Comparison of ENCODE assay signal across 8 cellular contexts in genomic region chr14:41541333-41541732, GRCh38.
"Had no signal": no experiment of that assay in that cellular context is flagged by ENCODE, and none has a peak within 500 bp of the region (broad histone marks: within the 10 kb centered on the region; RNA-seq: fewer than 3 reads in every experiment).

No MANE protein-coding gene starts in this region.

- FAIRE-seq: G401.6, GM12878, GM12891, GM12892, GM18507, GM19239 had no signal

- H3K4me3 ChIP-seq: GM12878 had no signal

- ATAC-seq: GM12878 had no signal

- DNase-seq: GDM1, GF-D8 had no signal
